Comparison of ENCODE assay signal across 8 cellular contexts in genomic region chr1:78864175-78864574, GRCh38.
"Had no signal": no experiment of that assay in that cellular context is flagged by ENCODE, and none has a peak within 500 bp of the region (broad histone marks: within the 10 kb centered on the region; RNA-seq: fewer than 3 reads in every experiment).

No MANE protein-coding gene starts in this region.

- FAIRE-seq: G401.6, GM12878, GM12891, GM12892, GM18507, GM19239 had no signal

- DNase-seq: GDM1, GF-D8 had no signal

- H3K4me3 ChIP-seq: GM12878 had no signal

- ATAC-seq: GM12878 had no signal
